Comparison of ENCODE assay signal across 9 cellular contexts in the genomic region with DNA sequence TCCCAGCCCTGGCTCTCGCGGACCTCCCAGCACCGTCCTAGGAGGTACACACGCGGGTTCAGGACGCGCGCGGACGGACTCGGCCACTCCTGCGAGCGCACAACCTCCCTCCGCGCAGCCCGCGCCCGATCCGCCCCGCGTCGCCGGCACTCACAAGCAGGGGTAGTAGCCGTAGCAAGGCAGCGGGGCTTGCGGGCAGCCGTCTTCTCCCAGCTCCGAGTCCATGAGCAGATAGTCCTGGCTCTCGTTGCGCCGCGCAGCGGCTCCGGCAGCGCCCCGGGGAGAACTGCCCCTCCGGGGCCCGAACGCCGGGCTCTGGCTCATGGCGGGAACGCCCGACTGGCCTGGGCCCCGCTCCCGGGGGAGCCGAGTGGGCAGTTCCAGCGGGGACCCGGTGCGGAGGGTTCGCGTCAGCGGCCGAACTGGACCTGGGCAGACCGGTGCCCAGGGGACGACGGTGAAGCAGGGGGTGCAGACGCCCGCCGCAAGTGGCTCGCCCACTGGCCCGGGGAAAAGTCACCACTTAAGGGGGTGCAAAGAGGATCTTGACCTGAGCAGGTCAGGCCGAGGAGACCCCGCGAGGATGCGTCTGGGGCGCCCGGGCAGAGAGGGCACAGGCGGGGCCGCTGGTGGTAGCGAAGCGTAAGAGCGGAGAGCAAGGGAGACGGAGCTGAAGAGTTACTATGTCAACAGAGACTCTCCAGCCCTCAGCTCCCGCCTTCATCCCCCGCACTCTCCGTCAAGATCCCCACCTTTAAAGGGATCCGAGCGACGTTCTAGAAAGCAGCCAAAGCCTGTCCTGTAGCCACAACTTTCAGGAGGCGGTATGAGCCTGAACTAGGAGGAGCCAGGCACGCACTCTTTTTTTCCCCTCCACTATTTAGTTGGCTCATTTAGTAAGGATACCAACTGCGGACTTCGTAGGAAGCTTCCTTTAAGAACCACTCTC. TPM values are rescaled to one million over a fixed set of nuclear protein-coding genes. Genes with fewer than 3 reads are reported as not detected.
DNase-seq lines count a peak whose midpoint lies in the region; ATAC-seq, FAIRE-seq and TF ChIP-seq lines count a peak whose summit lies in the region.
"Had no signal": no experiment of that assay in that cellular context is flagged by ENCODE, and none has a peak within 500 bp of the region (broad histone marks: within the 10 kb centered on the region; RNA-seq: fewer than 3 reads in every experiment).

A gene (minus strand): TSS at position 828 of the 949 bp plus-strand sequence. CDS start 504 bp downstream, at position 324.

- peaks cover 0 to 16% (median 13%) of the 10 kb centered on the region in 4 donors for H3K4me1 ChIP-seq in tibial artery

- H3K4me1 Mint-ChIP-seq in IgD-negative memory B cell (peaks cover 0 to 7% (median 0%) of the 10 kb centered on the region in 3 donors), memory B cell (peaks cover 4% of the 10 kb centered on the region)

- no peaks in the 10 kb centered on the region for H3K36me3 ChIP-seq in tibial artery
- H3K36me3 ChIP-seq: neutrophil had no signal

- H3K27me3 ChIP-seq in tibial artery, result no peaks in the 10 kb centered on the region

- H3K27me3 Mint-ChIP-seq in IgD-negative memory B cell, result peaks cover 19% of the 10 kb centered on the region
- peaks cover 8% of the 10 kb centered on the region for H3K27me3 Mint-ChIP-seq in memory B cell

- H3K36me3 Mint-ChIP-seq in IgD-negative memory B cell (no peaks in the 10 kb centered on the region), memory B cell (peaks cover 2% of the 10 kb centered on the region)

- no peak for ATAC-seq in memory B cell (ENCODE audit: low read depth)

- H3K4me3 Mint-ChIP-seq in IgD-negative memory B cell, result peak within 1 kb of the TSS in 3 of 4 donors; percentile 58 to 87 (median 78)
- peak within 1 kb of the TSS; percentile 1 for H3K4me3 Mint-ChIP-seq in memory B cell

- H3K27ac Mint-ChIP-seq in IgD-negative memory B cell, result peak within 1 kb of the TSS in 2 of 3 donors; percentile 55 to 88
- no peak within 1 kb of the TSS for H3K27ac Mint-ChIP-seq in memory B cell

- TF ChIP-seq CTCF in tibial artery (IDR thresholded peaks at IDR 0.05), result no peak

- H3K9me3 Mint-ChIP-seq in IgD-negative memory B cell (peaks cover 3 to 7% (median 6%) of the 10 kb centered on the region in 3 donors), memory B cell (peaks cover 6% of the 10 kb centered on the region)

- H3K27ac ChIP-seq in tibial artery, result peak within 1 kb of the TSS; percentile 48 to 60
- H3K27ac ChIP-seq: neutrophil had no signal

- intact Hi-C loops in tibial artery (cut with DNase I; ENCODE audit: low total_unique reads), result no loop called here

- H3K4me3 ChIP-seq in tibial artery, result peak within 1 kb of the TSS; percentile 56 to 59

- no peaks in the 10 kb centered on the region for H3K9me3 ChIP-seq in tibial artery
- H3K9me3 ChIP-seq: neutrophil had no signal

- no peak for DNase-seq in memory B cell (ENCODE audit: low spot score in 2 of 2)
- DNase-seq in tibial artery, result peak in 1 of 2 donors; percentile 66
- no peak for DNase-seq in germinal center (ENCODE audit: low spot score)
- DNase-seq in dermis blood vessel endothelial cell, result no peak
- DNase-seq in GM19240 (ENCODE audit: insufficient read length, low spot score), result no peak

- peak; percentile 41 for FAIRE-seq in endometrium (lab: Jason Lieb, UNC)

RNA-seq across cellular contexts. Expression of the gene that starts here (rescaled TPM):
- not detected for polyA plus RNA-seq in IgD-negative memory B cell
- total RNA-seq in dermis blood vessel endothelial cell, result 8.2 and 28.3 TPM in 2 replicates
- total RNA-seq: activated CD8-positive, alpha-beta memory T cell treated with anti-CD3 and anti-CD28 coated beads for 36 hours had no signal
